Comparison of ENCODE assay signal across 8 cellular contexts in genomic region chr3:126474498-126475410, GRCh38. TPM values are rescaled to one million over a fixed set of nuclear protein-coding genes. Genes with fewer than 3 reads are reported as not detected.
DNase-seq lines count a peak whose midpoint lies in the region; ATAC-seq and TF ChIP-seq lines count a peak whose summit lies in the region.

No MANE protein-coding gene starts in this region.

- H4K20me1 ChIP-seq in osteoblast (ENCODE audit: insufficient read depth, low read length), result peaks cover 36% of the 10 kb centered on the region

- TF ChIP-seq CTCF in 22Rv1 (IDR thresholded peaks at IDR 0.05) (no peak), GM12872 (IDR thresholded peaks at IDR 0.05; ENCODE audit: insufficient read depth, low read depth, low read length) (0 out of 3 replicates have a peak, but pooled peaks have one; percentile 4), NB4 (IDR thresholded peaks at IDR 0.05; ENCODE audit: low read depth, low read length) (no peak), fibroblast of villous mesenchyme (IDR thresholded peaks at IDR 0.05; ENCODE audit: insufficient read depth, low read depth, low read length) (no peak), osteoblast (IDR thresholded peaks at IDR 0.05; ENCODE audit: extremely low read depth, low read depth, low read length) (no peak)

- H2AFZ ChIP-seq in osteoblast (ENCODE audit: low read length), result no peak overlapping the region

- H3K36me3 ChIP-seq in osteoblast (ENCODE audit: insufficient read depth, low read length), result peaks cover 18% of the 10 kb centered on the region

- H3K27me3 Mint-ChIP-seq in activated T-cell treated with anti-CD3 and anti-CD28 coated beads, Interleukin-2, amount 50 U/mL, for 4 hours (ENCODE audit: low read depth), result no peaks in the 10 kb centered on the region

- H3K9me3 ChIP-seq in osteoblast (ENCODE audit: low read depth, low read length), result no peaks in the 10 kb centered on the region

- no peaks in the 10 kb centered on the region for H3K27me3 ChIP-seq in osteoblast (ENCODE audit: insufficient read depth, low read length)

- peak; percentile 26 for ATAC-seq in HG02642 (IDR thresholded peaks at IDR 0.05; ENCODE audit: poor library complexity, unreplicated experiment)
- ATAC-seq in activated T-cell treated with anti-CD3 and anti-CD28 coated beads, Interleukin-2, amount 50 U/mL, for 4 hours, result peak; percentile 1 to 5

- peak overlapping the region; percentile 90 for H3K4me3 ChIP-seq in NB4 (ENCODE audit: low read depth, low read length)
- peak overlapping the region; percentile 76 for H3K4me3 ChIP-seq in fibroblast of villous mesenchyme (ENCODE audit: low read depth, low read length)
- H3K4me3 ChIP-seq in osteoblast (ENCODE audit: insufficient read depth, low read length), result peak overlapping the region; percentile 81

- peak overlapping the region; percentile 88 for H3K4me2 ChIP-seq in osteoblast (ENCODE audit: insufficient read depth, low read length)

- peaks cover 52% of the 10 kb centered on the region for H3K79me2 ChIP-seq in osteoblast (ENCODE audit: insufficient read depth, low read length)

- H3K36me3 Mint-ChIP-seq in activated T-cell treated with anti-CD3 and anti-CD28 coated beads, Interleukin-2, amount 50 U/mL, for 4 hours (ENCODE audit: insufficient read depth), result peaks cover 22% of the 10 kb centered on the region

- peak overlapping the region; percentile 97 for H3K27ac ChIP-seq in 22Rv1
- H3K27ac ChIP-seq in osteoblast (ENCODE audit: low read depth, low read length), result peak overlapping the region; percentile 59

- peaks cover 48% of the 10 kb centered on the region for H3K4me1 Mint-ChIP-seq in activated T-cell treated with anti-CD3 and anti-CD28 coated beads, Interleukin-2, amount 50 U/mL, for 4 hours (ENCODE audit: low read depth)

- peak; percentile 73 for DNase-seq in NB4 (ENCODE audit: low read depth)
- peak; percentile 33 for DNase-seq in activated T-cell treated with anti-CD3 and anti-CD28 coated beads, Interleukin-2, amount 50 U/mL, for 4 hours
- DNase-seq in fibroblast of villous mesenchyme (ENCODE audit: low read depth), result peak; percentile 48
- DNase-seq in osteoblast (ENCODE audit: insufficient read length, low spot score, missing footprints), result peak; percentile 91
- no peak for DNase-seq in foreskin melanocyte

- peak overlapping the region; percentile 89 for H3K4me3 Mint-ChIP-seq in activated T-cell treated with anti-CD3 and anti-CD28 coated beads, Interleukin-2, amount 50 U/mL, for 4 hours

- peaks cover 28% of the 10 kb centered on the region for H3K4me1 ChIP-seq in osteoblast (ENCODE audit: insufficient read depth, low read length)

- no peak for TF ChIP-seq POLR2A in NB4 (IDR thresholded peaks at IDR 0.05; ENCODE audit: extremely low read depth, insufficient read length)

- H3K9me3 Mint-ChIP-seq in activated T-cell treated with anti-CD3 and anti-CD28 coated beads, Interleukin-2, amount 50 U/mL, for 4 hours, result no peaks in the 10 kb centered on the region

RNA-seq across cellular contexts. Expression of gene ZXDC, which starts 0.9 kb away (rescaled TPM):
- 10 to 100 TPM; 24.4 to 25.6 (median 25.6) TPM for total RNA-seq in activated T-cell treated with anti-CD3 and anti-CD28 coated beads, Interleukin-2, amount 50 U/mL, for 4 hours
- total RNA-seq in fibroblast of villous mesenchyme, result 17.7 TPM in 2 replicates
- total RNA-seq in osteoblast, result 26.8 and 27.1 TPM in 2 replicates

RNA-seq across cellular contexts. Expression of gene UROC1, which starts 42.8 kb away (rescaled TPM):
- total RNA-seq in activated T-cell treated with anti-CD3 and anti-CD28 coated beads, Interleukin-2, amount 50 U/mL, for 4 hours, result not detected
- total RNA-seq in fibroblast of villous mesenchyme (under 0.01 TPM in 1 of 2 replicates, not detected in the other), osteoblast (not detected in 2 replicates)

RNA-seq across cellular contexts. Expression of gene CHST13, which starts 49.2 kb away (rescaled TPM):
- total RNA-seq in activated T-cell treated with anti-CD3 and anti-CD28 coated beads, Interleukin-2, amount 50 U/mL, for 4 hours, result not detected
- total RNA-seq in fibroblast of villous mesenchyme, result not detected in 2 replicates
- under 0.01 TPM in 1 of 2 replicates, not detected in the other for total RNA-seq in osteoblast
